ENCODE assay signal across 8 cellular contexts in genomic region chr17:80254396-80255241, GRCh38. TPM values are rescaled to one million over a fixed set of nuclear protein-coding genes. Genes with fewer than 3 reads are reported as not detected.
DNase-seq lines count a peak whose midpoint lies in the region; ATAC-seq and TF ChIP-seq lines count a peak whose summit lies in the region.

No MANE protein-coding gene starts in this region.

- no peaks in the 10 kb centered on the region for H4K20me1 ChIP-seq in OCI-LY3 (ENCODE audit: insufficient read depth, low read length)

- no peaks in the 10 kb centered on the region for H3K9me3 Mint-ChIP-seq in activated T-helper 1 cell treated with anti-CD3 and anti-CD28 coated beads, Interleukin-12 subunit alpha, Interleukin-12 subunit beta, Interleukin-2, Interleukin-4 antibody, amounts not matched to agents 30 ng/mL and 10 ng/mL and 1 ng/mL, durations not matched to agents 14 hours and 24 hours and 36 hours

- CTCF ChIA-PET in GM10248 (lab: Yijun Ruan, JAX) = interaction anchor here (1.8 kb wide), 1 partner anchor 153 kb away, joined by 5 read pairs; the partner anchor contains the start of gene GAA

- no peak for TF ChIP-seq CTCF in GM10248 (IDR thresholded peaks at IDR 0.05; ENCODE audit: control extremely low read depth, extremely low read depth, low read depth, missing control alignments)
- TF ChIP-seq CTCF in OCI-LY3 (IDR thresholded peaks at IDR 0.05; ENCODE audit: low read depth, low read length) = no peak
- no peak for TF ChIP-seq CTCF in left ventricle myocardium inferior (IDR thresholded peaks at IDR 0.05; ENCODE audit: borderline replicate concordance)

- peak; percentile 52 for ATAC-seq in HG02798 (IDR thresholded peaks at IDR 0.05; ENCODE audit: poor library complexity, unreplicated experiment)
- no peak for ATAC-seq in HG02884 (IDR thresholded peaks at IDR 0.05; ENCODE audit: unreplicated experiment)
- ATAC-seq in GM19351 (IDR thresholded peaks at IDR 0.05; ENCODE audit: unreplicated experiment) = no peak

- POLR2A ChIA-PET in GM10248 (lab: Yijun Ruan, JAX) = no interaction called here

- peak overlapping the region; percentile 88 for H3K4me2 ChIP-seq in OCI-LY3 (ENCODE audit: low read length)

- no peaks in the 10 kb centered on the region for H3K36me3 ChIP-seq in OCI-LY3 (replicated peaks; ENCODE audit: low read depth, low read length)
- peaks cover 4% of the 10 kb centered on the region for H3K36me3 ChIP-seq in left ventricle myocardium inferior

- H3K27ac Mint-ChIP-seq in activated T-helper 1 cell treated with anti-CD3 and anti-CD28 coated beads, Interleukin-12 subunit alpha, Interleukin-12 subunit beta, Interleukin-2, Interleukin-4 antibody, amounts not matched to agents 30 ng/mL and 10 ng/mL and 1 ng/mL, durations not matched to agents 14 hours and 24 hours and 36 hours = peak overlapping the region; percentile 91

- no peaks in the 10 kb centered on the region for H3K27me3 Mint-ChIP-seq in activated T-helper 1 cell treated with anti-CD3 and anti-CD28 coated beads, Interleukin-12 subunit alpha, Interleukin-12 subunit beta, Interleukin-2, Interleukin-4 antibody, amounts not matched to agents 30 ng/mL and 10 ng/mL and 1 ng/mL, durations not matched to agents 14 hours and 24 hours and 36 hours (ENCODE audit: insufficient read depth)

- H3K4me1 ChIP-seq in OCI-LY3 (ENCODE audit: low read length) (peaks cover 73% of the 10 kb centered on the region), left ventricle myocardium inferior (peaks cover 12% of the 10 kb centered on the region)

- intact Hi-C loops in activated T-helper 1 cell treated with anti-CD3 and anti-CD28 coated beads, Interleukin-12 subunit alpha, Interleukin-12 subunit beta, Interleukin-2, Interleukin-4 antibody, amounts not matched to agents 30 ng/mL and 10 ng/mL and 1 ng/mL, durations not matched to agents 14 hours and 24 hours and 36 hours (cut with micrococcal nuclease) = loop anchor here (1.0 to 5.0 kb wide), 3 partner anchors 9 to 247 kb away; no protein-coding TSS in a partner anchor
- intact Hi-C loops in left ventricle myocardium inferior (cut with micrococcal nuclease) = no loop called here

- H3K36me3 Mint-ChIP-seq in activated T-helper 1 cell treated with anti-CD3 and anti-CD28 coated beads, Interleukin-12 subunit alpha, Interleukin-12 subunit beta, Interleukin-2, Interleukin-4 antibody, amounts not matched to agents 30 ng/mL and 10 ng/mL and 1 ng/mL, durations not matched to agents 14 hours and 24 hours and 36 hours (ENCODE audit: low read depth) = peaks cover 2% of the 10 kb centered on the region

- peak overlapping the region; percentile 74 for H3K9ac ChIP-seq in OCI-LY3 (ENCODE audit: low read length)

- H3K4me3 Mint-ChIP-seq in activated T-helper 1 cell treated with anti-CD3 and anti-CD28 coated beads, Interleukin-12 subunit alpha, Interleukin-12 subunit beta, Interleukin-2, Interleukin-4 antibody, amounts not matched to agents 30 ng/mL and 10 ng/mL and 1 ng/mL, durations not matched to agents 14 hours and 24 hours and 36 hours = peak overlapping the region; percentile 74

- H3K9me3 ChIP-seq in OCI-LY3 (ENCODE audit: insufficient read depth, low read length) (no peaks in the 10 kb centered on the region), left ventricle myocardium inferior (replicated peaks) (no peaks in the 10 kb centered on the region)

- H3K4me3 ChIP-seq in OCI-LY3 (ENCODE audit: low read length) = peak overlapping the region; percentile 58
- no peak overlapping the region for H3K4me3 ChIP-seq in left ventricle myocardium inferior

- H3K27me3 ChIP-seq in OCI-LY3 (ENCODE audit: low read depth, low read length) = no peaks in the 10 kb centered on the region
- no peaks in the 10 kb centered on the region for H3K27me3 ChIP-seq in left ventricle myocardium inferior (ENCODE audit: low read depth)

- no peak overlapping the region for H2AFZ ChIP-seq in OCI-LY3 (ENCODE audit: low read depth, low read length)

- peak overlapping the region; percentile 95 for H3K27ac ChIP-seq in OCI-LY3 (ENCODE audit: low read length)
- H3K27ac ChIP-seq in left ventricle myocardium inferior (replicated peaks) = peak overlapping the region; percentile 34

- H3K79me2 ChIP-seq in OCI-LY3 (ENCODE audit: low read length) = no peaks in the 10 kb centered on the region

- DNase-seq in GM10248 (ENCODE audit: extremely low spot score) = peak; percentile 70
- peak; percentile 73 for DNase-seq in activated T-helper 1 cell treated with anti-CD3 and anti-CD28 coated beads, Interleukin-12 subunit alpha, Interleukin-12 subunit beta, Interleukin-2, Interleukin-4 antibody, amounts not matched to agents 30 ng/mL and 10 ng/mL and 1 ng/mL, durations not matched to agents 14 hours and 24 hours and 36 hours (ENCODE audit: low spot score)
- DNase-seq in left ventricle myocardium inferior = no peak
- peak; percentile 60 to 71 for DNase-seq in stimulated activated CD4-positive, alpha-beta T cell treated with anti-CD3 and anti-CD28 coated beads, Interleukin-2, amount 100 ng/mL, for 24 hours

- peaks cover 69% of the 10 kb centered on the region for H3K4me1 Mint-ChIP-seq in activated T-helper 1 cell treated with anti-CD3 and anti-CD28 coated beads, Interleukin-12 subunit alpha, Interleukin-12 subunit beta, Interleukin-2, Interleukin-4 antibody, amounts not matched to agents 30 ng/mL and 10 ng/mL and 1 ng/mL, durations not matched to agents 14 hours and 24 hours and 36 hours (ENCODE audit: low read depth)

RNA-seq across cellular contexts. Expression of gene RNF213, which starts 6.0 kb away (rescaled TPM):
- total RNA-seq in activated T-helper 1 cell treated with anti-CD3 and anti-CD28 coated beads, Interleukin-12 subunit alpha, Interleukin-12 subunit beta, Interleukin-2, Interleukin-4 antibody, amounts not matched to agents 30 ng/mL and 10 ng/mL and 1 ng/mL, durations not matched to agents 14 hours and 24 hours and 36 hours = 282 and 290 TPM in 2 replicates
- 25.6 TPM for total RNA-seq in left ventricle myocardium inferior

RNA-seq across cellular contexts. Expression of gene SLC26A11, which starts 34.4 kb away (rescaled TPM):
- total RNA-seq in activated T-helper 1 cell treated with anti-CD3 and anti-CD28 coated beads, Interleukin-12 subunit alpha, Interleukin-12 subunit beta, Interleukin-2, Interleukin-4 antibody, amounts not matched to agents 30 ng/mL and 10 ng/mL and 1 ng/mL, durations not matched to agents 14 hours and 24 hours and 36 hours = 5.5 and 5.9 TPM in 2 replicates
- 4.1 TPM for total RNA-seq in left ventricle myocardium inferior

RNA-seq across cellular contexts. Expression of gene SGSH, which starts 34.5 kb away (rescaled TPM):
- 20.1 and 22.2 TPM in 2 replicates for total RNA-seq in activated T-helper 1 cell treated with anti-CD3 and anti-CD28 coated beads, Interleukin-12 subunit alpha, Interleukin-12 subunit beta, Interleukin-2, Interleukin-4 antibody, amounts not matched to agents 30 ng/mL and 10 ng/mL and 1 ng/mL, durations not matched to agents 14 hours and 24 hours and 36 hours
- total RNA-seq in left ventricle myocardium inferior = 10.9 TPM

Comparison
In these comparisons a context has a peak if more than half of its experiments do, and no peak if none do; other contexts are left out.
1. RNA of gene RNF213, which starts 6.0 kb away (total RNA-seq): 282 to 290 TPM in activated T-helper 1 cell treated with anti-CD3 and anti-CD28 coated beads, Interleukin-12 subunit alpha, Interleukin-12 subunit beta, Interleukin-2, Interleukin-4 antibody, amounts not matched to agents 30 ng/mL and 10 ng/mL and 1 ng/mL, durations not matched to agents 14 hours and 24 hours and 36 hours; 25.6 TPM in left ventricle myocardium inferior (single experiment); every median in the first group is over 10 times any median in the second.